In genomic region chr1:16072616-16073484, GRCh38 we compare ENCODE assay signal across 1 cellular context.
TF ChIP-seq lines count a peak whose summit lies in the region.

No MANE protein-coding gene starts in this region.

TF ChIP-seq in K562, 482 proteins besides CTCF, POLR2A, EP300 and RAD21 (continued from another document):
- TF ChIP-seq, protein P1, sequence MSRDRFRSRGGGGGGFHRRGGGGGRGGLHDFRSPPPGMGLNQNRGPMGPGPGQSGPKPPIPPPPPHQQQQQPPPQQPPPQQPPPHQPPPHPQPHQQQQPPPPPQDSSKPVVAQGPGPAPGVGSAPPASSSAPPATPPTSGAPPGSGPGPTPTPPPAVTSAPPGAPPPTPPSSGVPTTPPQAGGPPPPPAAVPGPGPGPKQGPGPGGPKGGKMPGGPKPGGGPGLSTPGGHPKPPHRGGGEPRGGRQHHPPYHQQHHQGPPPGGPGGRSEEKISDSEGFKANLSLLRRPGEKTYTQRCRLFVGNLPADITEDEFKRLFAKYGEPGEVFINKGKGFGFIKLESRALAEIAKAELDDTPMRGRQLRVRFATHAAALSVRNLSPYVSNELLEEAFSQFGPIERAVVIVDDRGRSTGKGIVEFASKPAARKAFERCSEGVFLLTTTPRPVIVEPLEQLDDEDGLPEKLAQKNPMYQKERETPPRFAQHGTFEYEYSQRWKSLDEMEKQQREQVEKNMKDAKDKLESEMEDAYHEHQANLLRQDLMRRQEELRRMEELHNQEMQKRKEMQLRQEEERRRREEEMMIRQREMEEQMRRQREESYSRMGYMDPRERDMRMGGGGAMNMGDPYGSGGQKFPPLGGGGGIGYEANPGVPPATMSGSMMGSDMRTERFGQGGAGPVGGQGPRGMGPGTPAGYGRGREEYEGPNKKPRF (IDR thresholded peaks at IDR 0.05; ENCODE audit: low read depth, low read length): 0 out of 2 replicates have a peak, but pooled peaks have one; percentile 59
- peak; percentile 12 for TF ChIP-seq HMGN3 (IDR thresholded peaks at IDR 0.05; ENCODE audit: borderline replicate concordance, extremely low read depth, insufficient read length, low read depth, low read length)
- no peak for TF ChIP-seq DNMT1 (IDR thresholded peaks at IDR 0.05)
- peak; percentile 45 for TF ChIP-seq KDM5B (IDR thresholded peaks at IDR 0.05; ENCODE audit: insufficient replicate concordance, low read depth, low read length)
- peak; percentile 11; the same call in 1 of the 2 replicates for TF ChIP-seq L3MBTL2 (IDR thresholded peaks at IDR 0.05)
